ENCODE assay signal across 8 cellular contexts in genomic region chr18:33231474-33232317, GRCh38.
DNase-seq lines count a peak whose midpoint lies in the region; ATAC-seq lines count a peak whose summit lies in the region.

No MANE protein-coding gene starts in this region.

- ATAC-seq in GM21367 (IDR thresholded peaks at IDR 0.05; ENCODE audit: unreplicated experiment) (peak; percentile 96), HG03571 (IDR thresholded peaks at IDR 0.05; ENCODE audit: unreplicated experiment) (peak; percentile 87)

- DNase-seq in ELF-1 (ENCODE audit: low read depth, low spot score) (peak; percentile 82), NCI-H526 (lab: John Stamatoyannopoulos, UW) (peak; percentile 3 to 73), foreskin melanocyte (peak; percentile 76), nucleus accumbens (lab: John Stamatoyannopoulos, UW) (peak in 50 of 56 donors; percentile 1 to 75 (median 42)), cerebellar nuclear complex (lab: John Stamatoyannopoulos, UW) (no peak)
- peak; percentile 1 for DNase-seq in activated CD8-positive, alpha-beta memory T cell treated with anti-CD3 and anti-CD28 coated beads, Interleukin-2, amount 50 U/mL, for 24 hours (ENCODE audit: extremely low read depth)

Comparison
In these comparisons a context has a peak if more than half of its experiments do, and no peak if none do; other contexts are left out.
1. DNase-seq: peak in ELF-1 (single experiment), NCI-H526 (2 of 2), activated CD8-positive, alpha-beta memory T cell treated with anti-CD3 and anti-CD28 coated beads, Interleukin-2, amount 50 U/mL, for 24 hours (single experiment), foreskin melanocyte (single experiment) and nucleus accumbens (50 of 56); none in cerebellar nuclear complex (0 of 2).